ENCODE assay signal across 1 cellular context in the genomic region with DNA sequence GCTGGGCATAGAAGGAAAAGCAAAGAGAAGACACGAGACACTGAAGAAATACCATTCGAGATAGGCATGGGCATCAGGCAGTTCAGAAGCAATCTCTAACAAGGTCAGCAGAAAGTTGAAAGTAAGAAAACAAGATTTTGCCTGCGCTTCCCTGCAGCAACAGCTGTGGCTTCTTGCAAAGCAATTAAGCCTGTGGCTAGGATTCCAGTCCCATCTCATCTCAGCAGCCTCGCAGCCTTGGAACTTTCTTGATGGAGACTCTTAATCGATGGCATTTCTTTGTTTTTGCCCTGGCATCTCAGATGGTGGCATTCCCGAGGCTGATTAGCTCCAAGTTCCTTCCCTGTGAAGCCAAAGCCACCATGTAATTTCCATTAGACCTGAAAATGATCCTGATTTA.
TF ChIP-seq lines count a peak whose summit lies in the region.

No MANE protein-coding gene starts in this region.

TF ChIP-seq in GM23338, 12 proteins besides CTCF, POLR2A, EP300 and RAD21 (continued from another document):
- no peak for TF ChIP-seq CREB1 (CRISPR knock-in tag; IDR thresholded peaks at IDR 0.05; ENCODE audit: low read depth)
- no peak for TF ChIP-seq POLR2AphosphoS5 (IDR thresholded peaks at IDR 0.05; ENCODE audit: low read depth)
- TF ChIP-seq NANOG (IDR thresholded peaks at IDR 0.05; ENCODE audit: borderline replicate concordance), result no peak
- TF ChIP-seq STAT1 (IDR thresholded peaks at IDR 0.05; ENCODE audit: unreplicated experiment), result no peak
- no peak for TF ChIP-seq ZNF331 (CRISPR knock-in tag; IDR thresholded peaks at IDR 0.05; ENCODE audit: low read depth)
- no peak for TF ChIP-seq EZH2 (IDR thresholded peaks at IDR 0.05; ENCODE audit: low read depth, unreplicated experiment)
- no peak for TF ChIP-seq ZNF114 (CRISPR knock-in tag; IDR thresholded peaks at IDR 0.05)
- TF ChIP-seq REST (IDR thresholded peaks at IDR 0.05; ENCODE audit: unreplicated experiment), result no peak
